In genomic region chr2:54945401-54946219, GRCh38 we compare ENCODE assay signal across 1 cellular context.
TF ChIP-seq lines count a peak whose summit lies in the region.

No MANE protein-coding gene starts in this region.

TF ChIP-seq in HepG2, 621 proteins besides CTCF, POLR2A, EP300 and RAD21 (continued from another document):
- TF ChIP-seq, protein P1, sequence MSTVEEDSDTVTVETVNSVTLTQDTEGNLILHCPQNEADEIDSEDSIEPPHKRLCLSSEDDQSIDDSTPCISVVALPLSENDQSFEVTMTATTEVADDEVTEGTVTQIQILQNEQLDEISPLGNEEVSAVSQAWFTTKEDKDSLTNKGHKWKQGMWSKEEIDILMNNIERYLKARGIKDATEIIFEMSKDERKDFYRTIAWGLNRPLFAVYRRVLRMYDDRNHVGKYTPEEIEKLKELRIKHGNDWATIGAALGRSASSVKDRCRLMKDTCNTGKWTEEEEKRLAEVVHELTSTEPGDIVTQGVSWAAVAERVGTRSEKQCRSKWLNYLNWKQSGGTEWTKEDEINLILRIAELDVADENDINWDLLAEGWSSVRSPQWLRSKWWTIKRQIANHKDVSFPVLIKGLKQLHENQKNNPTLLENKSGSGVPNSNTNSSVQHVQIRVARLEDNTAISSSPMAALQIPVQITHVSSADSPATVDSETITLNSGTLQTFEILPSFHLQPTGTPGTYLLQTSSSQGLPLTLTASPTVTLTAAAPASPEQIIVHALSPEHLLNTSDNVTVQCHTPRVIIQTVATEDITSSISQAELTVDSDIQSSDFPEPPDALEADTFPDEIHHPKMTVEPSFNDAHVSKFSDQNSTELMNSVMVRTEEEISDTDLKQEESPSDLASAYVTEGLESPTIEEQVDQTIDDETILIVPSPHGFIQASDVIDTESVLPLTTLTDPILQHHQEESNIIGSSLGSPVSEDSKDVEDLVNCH (CRISPR knock-in tag; IDR thresholded peaks at IDR 0.05) = no peak
- TF ChIP-seq ZNF121 (CRISPR knock-in tag; IDR thresholded peaks at IDR 0.05) = no peak
- TF ChIP-seq, protein P2, sequence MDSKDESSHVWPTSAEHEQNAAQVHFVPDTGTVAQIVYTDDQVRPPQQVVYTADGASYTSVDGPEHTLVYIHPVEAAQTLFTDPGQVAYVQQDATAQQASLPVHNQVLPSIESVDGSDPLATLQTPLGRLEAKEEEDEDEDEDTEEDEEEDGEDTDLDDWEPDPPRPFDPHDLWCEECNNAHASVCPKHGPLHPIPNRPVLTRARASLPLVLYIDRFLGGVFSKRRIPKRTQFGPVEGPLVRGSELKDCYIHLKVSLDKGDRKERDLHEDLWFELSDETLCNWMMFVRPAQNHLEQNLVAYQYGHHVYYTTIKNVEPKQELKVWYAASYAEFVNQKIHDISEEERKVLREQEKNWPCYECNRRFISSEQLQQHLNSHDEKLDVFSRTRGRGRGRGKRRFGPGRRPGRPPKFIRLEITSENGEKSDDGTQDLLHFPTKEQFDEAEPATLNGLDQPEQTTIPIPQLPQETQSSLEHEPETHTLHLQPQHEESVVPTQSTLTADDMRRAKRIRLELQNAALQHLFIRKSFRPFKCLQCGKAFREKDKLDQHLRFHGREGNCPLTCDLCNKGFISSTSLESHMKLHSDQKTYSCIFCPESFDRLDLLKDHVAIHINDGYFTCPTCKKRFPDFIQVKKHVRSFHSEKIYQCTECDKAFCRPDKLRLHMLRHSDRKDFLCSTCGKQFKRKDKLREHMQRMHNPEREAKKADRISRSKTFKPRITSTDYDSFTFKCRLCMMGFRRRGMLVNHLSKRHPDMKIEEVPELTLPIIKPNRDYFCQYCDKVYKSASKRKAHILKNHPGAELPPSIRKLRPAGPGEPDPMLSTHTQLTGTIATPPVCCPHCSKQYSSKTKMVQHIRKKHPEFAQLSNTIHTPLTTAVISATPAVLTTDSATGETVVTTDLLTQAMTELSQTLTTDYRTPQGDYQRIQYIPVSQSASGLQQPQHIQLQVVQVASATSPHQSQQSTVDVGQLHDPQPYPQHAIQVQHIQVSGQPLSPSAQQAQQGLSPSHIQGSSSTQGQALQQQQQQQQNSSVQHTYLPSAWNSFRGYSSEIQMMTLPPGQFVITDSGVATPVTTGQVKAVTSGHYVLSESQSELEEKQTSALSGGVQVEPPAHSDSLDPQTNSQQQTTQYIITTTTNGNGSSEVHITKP (CRISPR knock-in tag; IDR thresholded peaks at IDR 0.05; ENCODE audit: low read depth) = peak; percentile 67; the same call in 1 of the 2 replicates
- TF ChIP-seq, protein P3, sequence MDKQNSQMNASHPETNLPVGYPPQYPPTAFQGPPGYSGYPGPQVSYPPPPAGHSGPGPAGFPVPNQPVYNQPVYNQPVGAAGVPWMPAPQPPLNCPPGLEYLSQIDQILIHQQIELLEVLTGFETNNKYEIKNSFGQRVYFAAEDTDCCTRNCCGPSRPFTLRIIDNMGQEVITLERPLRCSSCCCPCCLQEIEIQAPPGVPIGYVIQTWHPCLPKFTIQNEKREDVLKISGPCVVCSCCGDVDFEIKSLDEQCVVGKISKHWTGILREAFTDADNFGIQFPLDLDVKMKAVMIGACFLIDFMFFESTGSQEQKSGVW (CRISPR knock-in tag; IDR thresholded peaks at IDR 0.05; ENCODE audit: borderline replicate concordance) = no peak
- TF ChIP-seq, protein P4, sequence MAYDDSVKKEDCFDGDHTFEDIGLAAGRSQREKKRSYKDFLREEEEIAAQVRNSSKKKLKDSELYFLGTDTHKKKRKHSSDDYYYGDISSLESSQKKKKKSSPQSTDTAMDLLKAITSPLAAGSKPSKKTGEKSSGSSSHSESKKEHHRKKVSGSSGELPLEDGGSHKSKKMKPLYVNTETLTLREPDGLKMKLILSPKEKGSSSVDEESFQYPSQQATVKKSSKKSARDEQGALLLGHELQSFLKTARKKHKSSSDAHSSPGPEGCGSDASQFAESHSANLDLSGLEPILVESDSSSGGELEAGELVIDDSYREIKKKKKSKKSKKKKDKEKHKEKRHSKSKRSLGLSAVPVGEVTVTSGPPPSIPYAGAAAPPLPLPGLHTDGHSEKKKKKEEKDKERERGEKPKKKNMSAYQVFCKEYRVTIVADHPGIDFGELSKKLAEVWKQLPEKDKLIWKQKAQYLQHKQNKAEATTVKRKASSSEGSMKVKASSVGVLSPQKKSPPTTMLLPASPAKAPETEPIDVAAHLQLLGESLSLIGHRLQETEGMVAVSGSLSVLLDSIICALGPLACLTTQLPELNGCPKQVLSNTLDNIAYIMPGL (CRISPR knock-in tag; IDR thresholded peaks at IDR 0.05; ENCODE audit: borderline replicate concordance in 1 of 2, low read depth in 1 of 2) = no peak
- TF ChIP-seq ATF1 (CRISPR knock-in tag; IDR thresholded peaks at IDR 0.05) = no peak
- TF ChIP-seq ZNF619 (CRISPR knock-in tag; IDR thresholded peaks at IDR 0.05) = 0 out of 2 replicates have a peak, but pooled peaks have one; percentile 31
- TF ChIP-seq ZNF75D (CRISPR knock-in tag; IDR thresholded peaks at IDR 0.05; ENCODE audit: borderline replicate concordance) = no peak
- no peak for TF ChIP-seq NCOR1 (IDR thresholded peaks at IDR 0.05; ENCODE audit: borderline replicate concordance, low read length)
- no peak for TF ChIP-seq DNMT3B (CRISPR knock-in tag; conservative IDR thresholded peaks at IDR 0.05)
- no peak for TF ChIP-seq ZFY (CRISPR knock-in tag; IDR thresholded peaks at IDR 0.05)
- TF ChIP-seq IRF1 (CRISPR knock-in tag; IDR thresholded peaks at IDR 0.05; ENCODE audit: low read depth) = no peak
